In the genomic region with DNA sequence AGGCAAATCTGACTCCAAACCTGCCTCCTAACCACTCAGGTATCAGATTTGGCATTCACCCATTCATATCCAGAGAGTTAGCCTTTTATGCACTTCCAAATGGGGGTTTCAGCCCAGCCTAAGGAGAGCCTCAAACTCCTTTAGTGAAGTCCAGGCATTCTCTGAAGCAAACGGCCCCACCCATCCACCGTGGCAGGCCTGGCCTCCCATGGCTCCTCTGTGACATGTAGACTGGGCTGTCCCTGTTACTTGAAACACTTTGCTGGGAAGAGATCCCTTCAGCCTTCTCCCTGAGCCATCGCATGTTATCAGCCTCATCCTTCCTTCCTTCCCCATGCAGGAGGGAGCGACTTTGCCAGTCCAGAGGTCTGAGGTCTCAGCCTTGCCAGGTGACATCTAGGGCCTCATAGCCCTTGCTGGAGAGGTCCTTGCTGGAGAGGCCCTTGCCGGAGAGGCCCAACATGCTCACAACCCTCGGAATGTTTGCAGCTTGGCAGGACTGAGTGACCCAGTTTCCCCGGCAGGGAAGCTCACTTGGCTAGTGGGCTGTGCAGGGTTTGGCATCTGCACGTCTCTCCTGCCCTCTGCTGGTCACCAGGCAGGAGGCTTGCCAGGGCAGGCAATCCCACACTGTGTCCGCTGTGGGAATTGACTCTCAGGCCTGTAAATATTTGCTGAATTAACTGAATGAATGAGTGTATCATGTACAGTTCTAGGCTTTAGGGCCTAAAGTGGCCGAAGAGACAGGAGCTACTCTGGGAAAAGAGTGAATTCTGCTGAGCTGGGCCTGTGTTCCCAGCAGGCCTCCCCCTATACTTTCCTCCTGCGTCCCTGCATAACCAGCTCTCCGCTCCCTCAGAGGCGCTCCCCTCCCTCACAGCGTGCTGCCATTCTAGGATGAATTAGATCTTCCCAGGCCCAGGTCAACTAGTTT, we compare ENCODE assay signal across 2 cellular contexts.
A peak's percentile ranks its signal among the peaks of the same experiment; 100 is the strongest.
TF ChIP-seq lines count a peak whose summit lies in the region.

No MANE protein-coding gene starts in this region.

TF ChIP-seq in HEK293T, 16 proteins besides CTCF, POLR2A, EP300 and RAD21 (continued from another document):
- TF ChIP-seq, protein P1, sequence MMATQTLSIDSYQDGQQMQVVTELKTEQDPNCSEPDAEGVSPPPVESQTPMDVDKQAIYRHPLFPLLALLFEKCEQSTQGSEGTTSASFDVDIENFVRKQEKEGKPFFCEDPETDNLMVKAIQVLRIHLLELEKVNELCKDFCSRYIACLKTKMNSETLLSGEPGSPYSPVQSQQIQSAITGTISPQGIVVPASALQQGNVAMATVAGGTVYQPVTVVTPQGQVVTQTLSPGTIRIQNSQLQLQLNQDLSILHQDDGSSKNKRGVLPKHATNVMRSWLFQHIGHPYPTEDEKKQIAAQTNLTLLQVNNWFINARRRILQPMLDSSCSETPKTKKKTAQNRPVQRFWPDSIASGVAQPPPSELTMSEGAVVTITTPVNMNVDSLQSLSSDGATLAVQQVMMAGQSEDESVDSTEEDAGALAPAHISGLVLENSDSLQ (IDR thresholded peaks at IDR 0.05) = no peak

TF ChIP-seq in HepG2, 621 proteins besides CTCF, POLR2A, EP300 and RAD21 (continued from another document and continues in another):
- TF ChIP-seq, protein P2, sequence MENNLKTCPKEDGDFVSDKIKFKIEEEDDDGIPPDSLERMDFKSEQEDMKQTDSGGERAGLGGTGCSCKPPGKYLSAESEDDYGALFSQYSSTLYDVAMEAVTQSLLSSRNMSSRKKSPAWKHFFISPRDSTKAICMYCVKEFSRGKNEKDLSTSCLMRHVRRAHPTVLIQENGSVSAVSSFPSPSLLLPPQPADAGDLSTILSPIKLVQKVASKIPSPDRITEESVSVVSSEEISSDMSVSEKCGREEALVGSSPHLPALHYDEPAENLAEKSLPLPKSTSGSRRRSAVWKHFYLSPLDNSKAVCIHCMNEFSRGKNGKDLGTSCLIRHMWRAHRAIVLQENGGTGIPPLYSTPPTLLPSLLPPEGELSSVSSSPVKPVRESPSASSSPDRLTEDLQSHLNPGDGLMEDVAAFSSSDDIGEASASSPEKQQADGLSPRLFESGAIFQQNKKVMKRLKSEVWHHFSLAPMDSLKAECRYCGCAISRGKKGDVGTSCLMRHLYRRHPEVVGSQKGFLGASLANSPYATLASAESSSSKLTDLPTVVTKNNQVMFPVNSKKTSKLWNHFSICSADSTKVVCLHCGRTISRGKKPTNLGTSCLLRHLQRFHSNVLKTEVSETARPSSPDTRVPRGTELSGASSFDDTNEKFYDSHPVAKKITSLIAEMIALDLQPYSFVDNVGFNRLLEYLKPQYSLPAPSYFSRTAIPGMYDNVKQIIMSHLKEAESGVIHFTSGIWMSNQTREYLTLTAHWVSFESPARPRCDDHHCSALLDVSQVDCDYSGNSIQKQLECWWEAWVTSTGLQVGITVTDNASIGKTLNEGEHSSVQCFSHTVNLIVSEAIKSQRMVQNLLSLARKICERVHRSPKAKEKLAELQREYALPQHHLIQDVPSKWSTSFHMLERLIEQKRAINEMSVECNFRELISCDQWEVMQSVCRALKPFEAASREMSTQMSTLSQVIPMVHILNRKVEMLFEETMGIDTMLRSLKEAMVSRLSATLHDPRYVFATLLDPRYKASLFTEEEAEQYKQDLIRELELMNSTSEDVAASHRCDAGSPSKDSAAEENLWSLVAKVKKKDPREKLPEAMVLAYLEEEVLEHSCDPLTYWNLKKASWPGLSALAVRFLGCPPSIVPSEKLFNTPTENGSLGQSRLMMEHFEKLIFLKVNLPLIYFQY (CRISPR knock-in tag; IDR thresholded peaks at IDR 0.05; ENCODE audit: borderline replicate concordance) = peak; percentile 47; the same call in 1 of the 2 replicates
- no peak for TF ChIP-seq LCORL (IDR thresholded peaks at IDR 0.05)
- TF ChIP-seq LCORL (CRISPR knock-in tag; IDR thresholded peaks at IDR 0.05) = 0 out of 2 replicates have a peak, but pooled peaks have one; percentile 40
- 0 out of 2 replicates have a peak, but pooled peaks have one; percentile 27 for TF ChIP-seq MED1 (CRISPR knock-in tag; IDR thresholded peaks at IDR 0.05)
- peak; percentile 40; the same call in 1 of the 2 replicates for TF ChIP-seq ZNF331 (CRISPR knock-in tag; IDR thresholded peaks at IDR 0.05)
- TF ChIP-seq, protein P3, sequence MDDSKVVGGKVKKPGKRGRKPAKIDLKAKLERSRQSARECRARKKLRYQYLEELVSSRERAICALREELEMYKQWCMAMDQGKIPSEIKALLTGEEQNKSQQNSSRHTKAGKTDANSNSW (CRISPR knock-in tag; IDR thresholded peaks at IDR 0.05; ENCODE audit: borderline replicate concordance) = 0 out of 2 replicates have a peak, but pooled peaks have one; percentile 31
- TF ChIP-seq, protein P4, sequence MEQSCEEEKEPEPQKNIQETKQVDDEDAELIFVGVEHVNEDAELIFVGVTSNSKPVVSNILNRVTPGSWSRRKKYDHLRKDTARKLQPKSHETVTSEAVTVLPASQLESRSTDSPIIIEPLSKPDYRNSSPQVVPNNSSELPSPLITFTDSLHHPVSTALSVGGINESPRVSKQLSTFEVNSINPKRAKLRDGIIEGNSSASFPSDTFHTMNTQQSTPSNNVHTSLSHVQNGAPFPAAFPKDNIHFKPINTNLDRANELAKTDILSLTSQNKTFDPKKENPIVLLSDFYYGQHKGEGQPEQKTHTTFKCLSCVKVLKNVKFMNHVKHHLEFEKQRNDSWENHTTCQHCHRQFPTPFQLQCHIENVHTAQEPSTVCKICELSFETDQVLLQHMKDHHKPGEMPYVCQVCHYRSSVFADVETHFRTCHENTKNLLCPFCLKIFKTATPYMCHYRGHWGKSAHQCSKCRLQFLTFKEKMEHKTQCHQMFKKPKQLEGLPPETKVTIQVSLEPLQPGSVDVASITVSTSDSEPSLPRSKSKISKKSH (CRISPR knock-in tag; IDR thresholded peaks at IDR 0.05; ENCODE audit: borderline replicate concordance) = peak; percentile 37; the same call in 1 of the 2 replicates
- 0 out of 2 replicates have a peak, but pooled peaks have one; percentile 18 for TF ChIP-seq TGIF2 (CRISPR knock-in tag; IDR thresholded peaks at IDR 0.05)
- TF ChIP-seq ERF (CRISPR knock-in tag; IDR thresholded peaks at IDR 0.05) = 0 out of 2 replicates have a peak, but pooled peaks have one; percentile 25
- peak; percentile 34 for TF ChIP-seq FOSL2 (CRISPR knock-in tag; IDR thresholded peaks at IDR 0.05)
- TF ChIP-seq CHD4 (IDR thresholded peaks at IDR 0.05; ENCODE audit: borderline replicate concordance, low read length) = no peak
- TF ChIP-seq ZBTB38 (CRISPR knock-in tag; IDR thresholded peaks at IDR 0.05) = 0 out of 2 replicates have a peak, but pooled peaks have one; percentile 42
- TF ChIP-seq ELF3 (CRISPR knock-in tag; IDR thresholded peaks at IDR 0.05) = 0 out of 2 replicates have a peak, but pooled peaks have one; percentile 19
- TF ChIP-seq IKZF4 (CRISPR knock-in tag; IDR thresholded peaks at IDR 0.05; ENCODE audit: borderline replicate concordance, low read depth, not compliant biosample characterization) = peak; percentile 38
- TF ChIP-seq SMAD3 (CRISPR knock-in tag; IDR thresholded peaks at IDR 0.05) = 0 out of 2 replicates have a peak, but pooled peaks have one; percentile 60
- 0 out of 2 replicates have a peak, but pooled peaks have one; percentile 32 for TF ChIP-seq MEF2D (CRISPR knock-in tag; IDR thresholded peaks at IDR 0.05)
- TF ChIP-seq, protein P5, sequence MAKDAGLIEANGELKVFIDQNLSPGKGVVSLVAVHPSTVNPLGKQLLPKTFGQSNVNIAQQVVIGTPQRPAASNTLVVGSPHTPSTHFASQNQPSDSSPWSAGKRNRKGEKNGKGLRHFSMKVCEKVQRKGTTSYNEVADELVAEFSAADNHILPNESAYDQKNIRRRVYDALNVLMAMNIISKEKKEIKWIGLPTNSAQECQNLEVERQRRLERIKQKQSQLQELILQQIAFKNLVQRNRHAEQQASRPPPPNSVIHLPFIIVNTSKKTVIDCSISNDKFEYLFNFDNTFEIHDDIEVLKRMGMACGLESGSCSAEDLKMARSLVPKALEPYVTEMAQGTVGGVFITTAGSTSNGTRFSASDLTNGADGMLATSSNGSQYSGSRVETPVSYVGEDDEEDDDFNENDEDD (CRISPR knock-in tag; IDR thresholded peaks at IDR 0.05; ENCODE audit: borderline replicate concordance) = 0 out of 2 replicates have a peak, but pooled peaks have one; percentile 13
- TF ChIP-seq SALL2 (CRISPR knock-in tag; IDR thresholded peaks at IDR 0.05) = 0 out of 2 replicates have a peak, but pooled peaks have one; percentile 40
- 0 out of 2 replicates have a peak, but pooled peaks have one; percentile 32 for TF ChIP-seq IRF2 (CRISPR knock-in tag; IDR thresholded peaks at IDR 0.05)
- TF ChIP-seq, protein P6, sequence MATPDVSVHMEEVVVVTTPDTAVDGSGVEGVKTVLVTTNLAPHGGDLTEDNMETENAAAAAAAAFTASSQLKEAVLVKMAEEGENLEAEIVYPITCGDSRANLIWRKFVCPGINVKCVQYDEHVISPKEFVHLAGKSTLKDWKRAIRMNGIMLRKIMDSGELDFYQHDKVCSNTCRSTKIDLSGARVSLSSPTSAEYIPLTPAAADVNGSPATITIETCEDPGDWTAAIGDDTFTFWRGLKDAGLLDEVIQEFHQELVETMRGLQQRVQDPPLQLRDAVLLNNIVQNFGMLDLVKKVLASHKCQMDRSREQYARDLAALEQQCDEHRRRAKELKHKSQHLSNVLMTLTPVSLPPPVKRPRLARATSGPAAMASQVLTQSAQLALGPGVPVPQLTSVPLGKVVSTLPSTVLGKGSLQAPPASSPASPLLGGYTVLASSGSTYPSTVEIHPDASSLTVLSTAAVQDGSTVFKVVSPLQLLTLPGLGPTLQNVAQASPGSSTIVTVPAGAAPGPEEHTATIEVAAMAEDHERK (CRISPR knock-in tag; IDR thresholded peaks at IDR 0.05; ENCODE audit: low read depth) = no peak
- TF ChIP-seq POLR2AphosphoS2 (IDR thresholded peaks at IDR 0.05; ENCODE audit: low read depth, low read length) = no peak
- peak; percentile 62; the same call in 1 of the 2 replicates for TF ChIP-seq ZNF274 (CRISPR knock-in tag; IDR thresholded peaks at IDR 0.05)
- TF ChIP-seq ZFY (CRISPR knock-in tag; IDR thresholded peaks at IDR 0.05) = 0 out of 2 replicates have a peak, but pooled peaks have one; percentile 31
- TF ChIP-seq MXI1 (IDR thresholded peaks at IDR 0.05; ENCODE audit: borderline replicate concordance, low read depth, low read length) = peak; percentile 36; the same call in 1 of the 3 replicates
- TF ChIP-seq MEIS2 (CRISPR knock-in tag; IDR thresholded peaks at IDR 0.05) = peak; percentile 43; the same call in 1 of the 2 replicates
- peak in 1 of 2 experiments; percentile 51; a peak in 1 of 4 replicates for TF ChIP-seq KLF16 (CRISPR knock-in tag; IDR thresholded peaks at IDR 0.05)
- TF ChIP-seq MAFK (conservative IDR thresholded peaks at IDR 0.05 in 1 of 2, IDR thresholded peaks at IDR 0.05 in 1 of 2; ENCODE audit: low read length in 2 of 2) = peak; percentile 6 to 41; a peak in 2 of 4 replicates
- TF ChIP-seq, protein P7, sequence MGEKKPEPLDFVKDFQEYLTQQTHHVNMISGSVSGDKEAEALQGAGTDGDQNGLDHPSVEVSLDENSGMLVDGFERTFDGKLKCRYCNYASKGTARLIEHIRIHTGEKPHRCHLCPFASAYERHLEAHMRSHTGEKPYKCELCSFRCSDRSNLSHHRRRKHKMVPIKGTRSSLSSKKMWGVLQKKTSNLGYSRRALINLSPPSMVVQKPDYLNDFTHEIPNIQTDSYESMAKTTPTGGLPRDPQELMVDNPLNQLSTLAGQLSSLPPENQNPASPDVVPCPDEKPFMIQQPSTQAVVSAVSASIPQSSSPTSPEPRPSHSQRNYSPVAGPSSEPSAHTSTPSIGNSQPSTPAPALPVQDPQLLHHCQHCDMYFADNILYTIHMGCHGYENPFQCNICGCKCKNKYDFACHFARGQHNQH (CRISPR knock-in tag; IDR thresholded peaks at IDR 0.05) = peak; percentile 49; the same call in 1 of the 2 replicates
- 0 out of 2 replicates have a peak, but pooled peaks have one; percentile 21 for TF ChIP-seq YEATS2 (CRISPR knock-in tag; IDR thresholded peaks at IDR 0.05; ENCODE audit: borderline replicate concordance)
- 0 out of 2 replicates have a peak, but pooled peaks have one; percentile 18 for TF ChIP-seq ZSCAN21 (CRISPR knock-in tag; IDR thresholded peaks at IDR 0.05; ENCODE audit: borderline replicate concordance)
- peak; percentile 33 for TF ChIP-seq TEAD3 (CRISPR knock-in tag; optimal IDR thresholded peaks at IDR 0.05; ENCODE audit: borderline replicate concordance)
- TF ChIP-seq ZNF253 (CRISPR knock-in tag; IDR thresholded peaks at IDR 0.05; ENCODE audit: borderline replicate concordance) = 0 out of 2 replicates have a peak, but pooled peaks have one; percentile 41
- TF ChIP-seq NFKB2 (CRISPR knock-in tag; IDR thresholded peaks at IDR 0.05; ENCODE audit: borderline replicate concordance) = 0 out of 2 replicates have a peak, but pooled peaks have one; percentile 25
- no peak for TF ChIP-seq WIZ (CRISPR knock-in tag; IDR thresholded peaks at IDR 0.05)
- TF ChIP-seq MAFF (IDR thresholded peaks at IDR 0.05; ENCODE audit: low read depth, low read length) = 0 out of 2 replicates have a peak, but pooled peaks have one; percentile 35
- 0 out of 2 replicates have a peak, but pooled peaks have one; percentile 45 for TF ChIP-seq KDM2A (CRISPR knock-in tag; IDR thresholded peaks at IDR 0.05; ENCODE audit: borderline replicate concordance, low read depth)
- TF ChIP-seq ZNF510 (CRISPR knock-in tag; IDR thresholded peaks at IDR 0.05; ENCODE audit: low read depth) = no peak
- peak; percentile 63; the same call in 1 of the 2 replicates for TF ChIP-seq ZSCAN25 (CRISPR knock-in tag; IDR thresholded peaks at IDR 0.05)
- peak; percentile 83 for TF ChIP-seq SMC3 (IDR thresholded peaks at IDR 0.05; ENCODE audit: low read length)
- 0 out of 2 replicates have a peak, but pooled peaks have one; percentile 16 for TF ChIP-seq KAT8 (CRISPR knock-in tag; IDR thresholded peaks at IDR 0.05)
- TF ChIP-seq, protein P8, sequence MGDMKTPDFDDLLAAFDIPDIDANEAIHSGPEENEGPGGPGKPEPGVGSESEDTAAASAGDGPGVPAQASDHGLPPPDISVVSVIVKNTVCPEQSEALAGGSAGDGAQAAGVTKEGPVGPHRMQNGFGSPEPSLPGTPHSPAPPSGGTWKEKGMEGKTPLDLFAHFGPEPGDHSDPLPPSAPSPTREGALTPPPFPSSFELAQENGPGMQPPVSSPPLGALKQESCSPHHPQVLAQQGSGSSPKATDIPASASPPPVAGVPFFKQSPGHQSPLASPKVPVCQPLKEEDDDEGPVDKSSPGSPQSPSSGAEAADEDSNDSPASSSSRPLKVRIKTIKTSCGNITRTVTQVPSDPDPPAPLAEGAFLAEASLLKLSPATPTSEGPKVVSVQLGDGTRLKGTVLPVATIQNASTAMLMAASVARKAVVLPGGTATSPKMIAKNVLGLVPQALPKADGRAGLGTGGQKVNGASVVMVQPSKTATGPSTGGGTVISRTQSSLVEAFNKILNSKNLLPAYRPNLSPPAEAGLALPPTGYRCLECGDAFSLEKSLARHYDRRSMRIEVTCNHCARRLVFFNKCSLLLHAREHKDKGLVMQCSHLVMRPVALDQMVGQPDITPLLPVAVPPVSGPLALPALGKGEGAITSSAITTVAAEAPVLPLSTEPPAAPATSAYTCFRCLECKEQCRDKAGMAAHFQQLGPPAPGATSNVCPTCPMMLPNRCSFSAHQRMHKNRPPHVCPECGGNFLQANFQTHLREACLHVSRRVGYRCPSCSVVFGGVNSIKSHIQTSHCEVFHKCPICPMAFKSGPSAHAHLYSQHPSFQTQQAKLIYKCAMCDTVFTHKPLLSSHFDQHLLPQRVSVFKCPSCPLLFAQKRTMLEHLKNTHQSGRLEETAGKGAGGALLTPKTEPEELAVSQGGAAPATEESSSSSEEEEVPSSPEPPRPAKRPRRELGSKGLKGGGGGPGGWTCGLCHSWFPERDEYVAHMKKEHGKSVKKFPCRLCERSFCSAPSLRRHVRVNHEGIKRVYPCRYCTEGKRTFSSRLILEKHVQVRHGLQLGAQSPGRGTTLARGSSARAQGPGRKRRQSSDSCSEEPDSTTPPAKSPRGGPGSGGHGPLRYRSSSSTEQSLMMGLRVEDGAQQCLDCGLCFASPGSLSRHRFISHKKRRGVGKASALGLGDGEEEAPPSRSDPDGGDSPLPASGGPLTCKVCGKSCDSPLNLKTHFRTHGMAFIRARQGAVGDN (CRISPR knock-in tag; IDR thresholded peaks at IDR 0.05) = peak; percentile 54
- TF ChIP-seq XRCC5 (optimal IDR thresholded peaks at IDR 0.05; ENCODE audit: low read length) = peak; percentile 87
